ENCODE assay signal across 17 cellular contexts in genomic region chr17:9036336-9036735, GRCh38. TPM values are rescaled to one million over a fixed set of nuclear protein-coding genes. Genes with fewer than 3 reads are reported as not detected.
DNase-seq lines count a peak whose midpoint lies in the region; TF ChIP-seq lines count a peak whose summit lies in the region.
"Had no signal": no experiment of that assay in that cellular context is flagged by ENCODE, and none has a peak within 500 bp of the region (broad histone marks: within the 10 kb centered on the region; RNA-seq: fewer than 3 reads in every experiment).

No MANE protein-coding gene starts in this region.

- no peak overlapping the region for H3K18ac ChIP-seq in mesendoderm (ENCODE audit: low read length)

- H2BK5ac ChIP-seq in mesendoderm (ENCODE audit: low read length): no peak overlapping the region

- H3K4me3 ChIP-seq in HEK293 (ENCODE audit: low read depth, low read length) (no peak overlapping the region), mesendoderm (ENCODE audit: low read length) (no peak overlapping the region)
- H3K4me3 ChIP-seq: GM12878 had no signal

- CTCF ChIA-PET in HEK293 (lab: Yijun Ruan, JAX): interaction anchor here (0.9 kb wide), 2 partner anchors 9 to 18 kb away, joined by 3 to 4 read pairs; no protein-coding TSS in a partner anchor

- no CpG with 5 or more reads among the region's 4 CpGs for WGBS in mesendoderm (ENCODE audit: extremely low coverage, insufficient coverage, low lambda C conversion rate)

- no peak overlapping the region for H3K9ac ChIP-seq in mesendoderm (ENCODE audit: low read length)

- H3K36me3 ChIP-seq in HEK293 (ENCODE audit: control insufficient read depth in 2 of 2, insufficient read depth in 1 of 2, low read length in 2 of 2): peaks cover 13 to 17% of the 10 kb centered on the region in 2 experiments
- H3K36me3 ChIP-seq in mesendoderm (ENCODE audit: control insufficient read depth, insufficient read depth, low read length): no peaks in the 10 kb centered on the region

- no peak for TF ChIP-seq POLR2A in erythroblast (IDR thresholded peaks at IDR 0.05; ENCODE audit: low read length)

- no peak overlapping the region for H4K5ac ChIP-seq in mesendoderm (ENCODE audit: low read length)

- POLR2A ChIA-PET in HEK293 (lab: Yijun Ruan, JAX): interaction anchor here (0.7 kb wide), 1 partner anchor 111 kb away, joined by 7 read pairs; no protein-coding TSS in a partner anchor

- H3K4me3 Mint-ChIP-seq in endothelial cell (ENCODE audit: unreplicated experiment): no peak overlapping the region
- H3K4me3 Mint-ChIP-seq: B cell; CD4-positive, alpha-beta memory T cell; H9 had no signal

- H3K79me2 ChIP-seq in mesendoderm (ENCODE audit: control insufficient read depth, insufficient read depth, low read length): no peaks in the 10 kb centered on the region

- no peaks in the 10 kb centered on the region for H3K79me1 ChIP-seq in mesendoderm (ENCODE audit: low read length)

- peaks cover under 1% of the 10 kb centered on the region for H3K4me1 Mint-ChIP-seq in endothelial cell (ENCODE audit: unreplicated experiment)
- H3K4me1 Mint-ChIP-seq: B cell; CD4-positive, alpha-beta memory T cell; H9 had no signal

- DNase-seq in NCI-H226 (peak; percentile 66), erythroblast (lab: John Stamatoyannopoulos, UW) (peak; percentile 16 to 24), mesendoderm (peak; percentile 47), endothelial cell (ENCODE audit: low spot score) (no peak), 8988T (no peak), SKM-1 (lab: John Stamatoyannopoulos, UW; ENCODE audit: unreplicated experiment) (no peak)
- no peak for DNase-seq in activated CD8-positive, alpha-beta memory T cell treated with anti-CD3 and anti-CD28 coated beads, Interleukin-2, amount 50 U/mL, for 48 hours
- DNase-seq: CD4-positive, alpha-beta memory T cell; DMS79; GOT3; H9; IMR-90 had no signal

- no peak overlapping the region for H3K4me2 ChIP-seq in mesendoderm (ENCODE audit: low read length)

- peaks cover 9% of the 10 kb centered on the region for H3K9me3 ChIP-seq in HEK293 (ENCODE audit: control insufficient read depth, insufficient read depth, low read depth, low read length)

- no peak for TF ChIP-seq CTCF in HEK293 (tag by site-specific recombination; IDR thresholded peaks at IDR 0.05)
- no peak for TF ChIP-seq CTCF in endothelial cell (IDR thresholded peaks at IDR 0.05; ENCODE audit: unreplicated experiment)

- H3K27me3 Mint-ChIP-seq in endothelial cell (ENCODE audit: unreplicated experiment): no peaks in the 10 kb centered on the region

- no peak overlapping the region for H3K27ac Mint-ChIP-seq in endothelial cell (ENCODE audit: unreplicated experiment)
- H3K27ac Mint-ChIP-seq: B cell; CD4-positive, alpha-beta memory T cell; H9 had no signal

- H2AK5ac ChIP-seq in mesendoderm (ENCODE audit: low read length): no peak overlapping the region

- no peak overlapping the region for H2BK120ac ChIP-seq in mesendoderm (ENCODE audit: low read depth, low read length)

- no peak overlapping the region for H3K56ac ChIP-seq in mesendoderm (ENCODE audit: low read length)

- no peak overlapping the region for H3K23ac ChIP-seq in mesendoderm (ENCODE audit: low read length)

- no peak overlapping the region for H4K8ac ChIP-seq in mesendoderm (ENCODE audit: low read depth, low read length)

- H2BK15ac ChIP-seq in mesendoderm (replicated peaks; ENCODE audit: low read depth): no peak overlapping the region

- no peaks in the 10 kb centered on the region for H3K4me1 ChIP-seq in HEK293 (ENCODE audit: control insufficient read depth, insufficient read depth, low read length)
- no peaks in the 10 kb centered on the region for H3K4me1 ChIP-seq in mesendoderm (ENCODE audit: control insufficient read depth, low read depth, low read length)

- H3K27me3 ChIP-seq in mesendoderm (ENCODE audit: insufficient read depth, low read length, poor library complexity): no peaks in the 10 kb centered on the region

- H3K4ac ChIP-seq in mesendoderm (ENCODE audit: low read depth, low read length): no peak overlapping the region

- peaks cover 6% of the 10 kb centered on the region for H3K36me3 Mint-ChIP-seq in endothelial cell (ENCODE audit: low read depth, unreplicated experiment)
- H3K36me3 Mint-ChIP-seq: CD4-positive, alpha-beta memory T cell had no signal

- H3K27ac ChIP-seq in HEK293 (ENCODE audit: extremely low read depth, low read depth, low read length) (no peak overlapping the region), mesendoderm (ENCODE audit: low read depth, low read length) (no peak overlapping the region)
- H3K27ac ChIP-seq: C4-2B had no signal

- H3K9me3 Mint-ChIP-seq in endothelial cell (ENCODE audit: unreplicated experiment): no peaks in the 10 kb centered on the region

TF ChIP-seq in HEK293, 187 proteins besides CTCF, POLR2A, EP300 and RAD21:
- TF ChIP-seq KLF1 (tag by site-specific recombination; IDR thresholded peaks at IDR 0.05): no peak
- TF ChIP-seq PRDM6 (tag by site-specific recombination; IDR thresholded peaks at IDR 0.05): peak; percentile 39; the same call in 1 of the 2 replicates
- TF ChIP-seq WT1 (tag by site-specific recombination; IDR thresholded peaks at IDR 0.05): peak; percentile 28; the same call in 1 of the 2 replicates

RNA-seq across cellular contexts. Expression of gene NTN1, which starts 15.0 kb away (rescaled TPM):
- 7.6 TPM for polyA plus RNA-seq in mesendoderm (2013, experiment 1 of 2)
- 7.0 TPM for polyA plus RNA-seq in mesendoderm (2013, experiment 2 of 2)
- total RNA-seq in endothelial cell (ENCODE audit: unreplicated experiment): 6.6 TPM
- total RNA-seq: CD4-positive, alpha-beta memory T cell; G401 had no signal

Comparison
In these comparisons a context has a peak if more than half of its experiments do, and no peak if none do; other contexts are left out.
1. DNase-seq: peak in NCI-H226 (single experiment), erythroblast (2 of 2) and mesendoderm (single experiment); none in endothelial cell (single experiment), 8988T (single experiment), SKM-1 (single experiment) and activated CD8-positive, alpha-beta memory T cell treated with anti-CD3 and anti-CD28 coated beads, Interleukin-2, amount 50 U/mL, for 48 hours (single experiment).